ENCODE assay signal across 8 cellular contexts in genomic region chr19:1873524-1874473, GRCh38. TPM values are rescaled to one million over a fixed set of nuclear protein-coding genes. Genes with fewer than 3 reads are reported as not detected.
A peak's percentile ranks its signal among the peaks of the same experiment; 100 is the strongest.
DNase-seq lines count a peak whose midpoint lies in the region; ATAC-seq and TF ChIP-seq lines count a peak whose summit lies in the region.

No MANE protein-coding gene starts in this region.

- no peaks in the 10 kb centered on the region for H3K27me3 ChIP-seq in dorsolateral prefrontal cortex

- H3K4me1 Mint-ChIP-seq in natural killer cell, result peaks cover 34 to 42% of the 10 kb centered on the region in 2 donors

- peak in 9 of 14 donors; percentile 36 to 68 (median 64) for DNase-seq in C1 segment of cervical spinal cord (lab: John Stamatoyannopoulos, UW)
- peak; percentile 31 to 70 for DNase-seq in NCI-H446 (lab: John Stamatoyannopoulos, UW)
- peak in 4 of 10 donors; percentile 51 to 68 (median 59) for DNase-seq in dorsolateral prefrontal cortex
- DNase-seq in natural killer cell, result no peak
- DNase-seq in GM19240 (ENCODE audit: insufficient read length, low spot score), result no peak
- no peak for DNase-seq in NCI-H526 treated with DMSO at 0.1 percent for 48 hours (lab: John Stamatoyannopoulos, UW)
- DNase-seq in iPS-NIHi7 (ENCODE audit: extremely low spot score), result no peak

- peak overlapping the region; percentile 97 for H3K4me3 Mint-ChIP-seq in natural killer cell

- no peak for TF ChIP-seq CTCF in dorsolateral prefrontal cortex (IDR thresholded peaks at IDR 0.05 in 54 of 56, conservative IDR thresholded peaks at IDR 0.05 in 2 of 56; ENCODE audit: low read depth in 1 of 56, partially characterized antibody in 56 of 56)
- no peak for TF ChIP-seq CTCF in natural killer cell (IDR thresholded peaks at IDR 0.05)

- H3K27me3 Mint-ChIP-seq in natural killer cell (ENCODE audit: low read depth in 2 of 2), result no peaks in the 10 kb centered on the region

- no peak for ATAC-seq in natural killer cell
- ATAC-seq in HG03442 (IDR thresholded peaks at IDR 0.05; ENCODE audit: unreplicated experiment), result no peak

- H3K27ac Mint-ChIP-seq in natural killer cell, result peak overlapping the region; percentile 97 to 98

- no peaks in the 10 kb centered on the region for H3K9me3 Mint-ChIP-seq in natural killer cell

- peak overlapping the region; percentile 15 to 97 (median 87) for H3K27ac ChIP-seq in dorsolateral prefrontal cortex

- H3K36me3 Mint-ChIP-seq in natural killer cell, result no peaks in the 10 kb centered on the region

- peak overlapping the region in 56 of 59 donors; percentile 2 to 100 (median 92) for H3K4me3 ChIP-seq in dorsolateral prefrontal cortex

- intact Hi-C loops in dorsolateral prefrontal cortex (cut with DNase I), result no loop called here
- intact Hi-C loops in natural killer cell (cut with micrococcal nuclease), result no loop called here

RNA-seq across cellular contexts. Expression of gene KLF16, which starts 10.4 kb away (rescaled TPM):
- total RNA-seq in dorsolateral prefrontal cortex (10 to 100 TPM; 18.4 to 58.7 (median 34.5) TPM), natural killer cell (10 to 100 TPM; 29.1 to 38.4 (median 34.8) TPM)

RNA-seq across cellular contexts. Expression of gene ABHD17A, which starts 11.5 kb away (rescaled TPM):
- total RNA-seq in dorsolateral prefrontal cortex, result 100 to 1,000 TPM in 118 of 120 experiments, 10 to 100 TPM in 2; 93.9 to 197 (median 126) TPM
- total RNA-seq in natural killer cell, result 100 to 1,000 TPM; 554 to 652 (median 608) TPM

RNA-seq across cellular contexts. Expression of gene REXO1, which starts 25.5 kb away (rescaled TPM):
- total RNA-seq in dorsolateral prefrontal cortex (10 to 100 TPM; 33.1 to 84.1 (median 54.4) TPM), natural killer cell (10 to 100 TPM; 90.7 to 91.7 (median 91.5) TPM)

RNA-seq across cellular contexts. Expression of gene ADAT3, which starts 31.4 kb away (rescaled TPM):
- total RNA-seq in dorsolateral prefrontal cortex (10 to 100 TPM in 3 of 120 experiments, 1 to 10 TPM in 117; 2.5 to 11.7 (median 5.9) TPM), natural killer cell (10 to 100 TPM; 13.0 to 20.9 (median 13.1) TPM)

RNA-seq across cellular contexts. Expression of gene SCAMP4, which starts 31.4 kb away (rescaled TPM):
- total RNA-seq in dorsolateral prefrontal cortex (10 to 100 TPM; 39.8 to 90.1 (median 58.7) TPM), natural killer cell (10 to 100 TPM; 43.1 to 53.7 (median 46.9) TPM)

Comparison
In these comparisons a context has a peak if more than half of its experiments do, and no peak if none do; other contexts are left out.
1. DNase-seq: peak in C1 segment of cervical spinal cord (9 of 14) and NCI-H446 (2 of 2); none in natural killer cell (single experiment), GM19240 (single experiment), NCI-H526 treated with DMSO at 0.1 percent for 48 hours (single experiment) and iPS-NIHi7 (single experiment).